12 cellular contexts compared by ENCODE assay signal in genomic region chr11:3130269-3131071, GRCh38. TPM values are rescaled to one million over a fixed set of nuclear protein-coding genes. Genes with fewer than 3 reads are reported as not detected.
DNase-seq lines count a peak whose midpoint lies in the region; ATAC-seq, FAIRE-seq and TF ChIP-seq lines count a peak whose summit lies in the region.
"Had no signal": no experiment of that assay in that cellular context is flagged by ENCODE, and none has a peak within 500 bp of the region (broad histone marks: within the 10 kb centered on the region; RNA-seq: fewer than 3 reads in every experiment).

No MANE protein-coding gene starts in this region.

- no peaks in the 10 kb centered on the region for H3K27me3 ChIP-seq in endodermal cell (ENCODE audit: control insufficient read depth, insufficient read depth, low read length, poor library complexity, severe bottlenecking)

- no peaks in the 10 kb centered on the region for H3K9me3 Mint-ChIP-seq in endodermal cell

- ATAC-seq in HG03565 (IDR thresholded peaks at IDR 0.05; ENCODE audit: unreplicated experiment) (no peak), HG02798 (IDR thresholded peaks at IDR 0.05; ENCODE audit: poor library complexity, unreplicated experiment) (no peak)

- H3K36me3 Mint-ChIP-seq in endodermal cell (ENCODE audit: low read depth) = no peaks in the 10 kb centered on the region

- intact Hi-C loops in posterior vena cava (cut with DNase I) = no loop called here

- no peaks in the 10 kb centered on the region for H3K36me3 ChIP-seq in endodermal cell (ENCODE audit: control insufficient read depth, insufficient read depth, low read length)

- peak; percentile 38 for DNase-seq in HT-29 (ENCODE audit: low spot score)
- peak; percentile 79 for DNase-seq in NCI-H2196 (lab: John Stamatoyannopoulos, UW; ENCODE audit: unreplicated experiment)
- peak; percentile 60 for DNase-seq in endodermal cell
- peak; percentile 66 for DNase-seq in posterior vena cava (ENCODE audit: low spot score)
- no peak for DNase-seq in urothelium cell line (ENCODE audit: low spot score)
- DNase-seq: activated T-cell treated with anti-CD3 and anti-CD28 coated beads, Interleukin-2, amount 50 U/mL, for 48 hours; IMR-90; kidney glomerular epithelial cell; occipital lobe had no signal

- no peak overlapping the region for H3K9ac ChIP-seq in endodermal cell (ENCODE audit: extremely low read depth, low read length, poor library complexity, severe bottlenecking)

- no peaks in the 10 kb centered on the region for H3K4me1 ChIP-seq in endodermal cell (ENCODE audit: control insufficient read depth, insufficient read depth, low read length)

- no peak overlapping the region for H3K4me3 Mint-ChIP-seq in endodermal cell

- WGBS in endodermal cell (ENCODE audit: insufficient coverage in 1 of 2, insufficient read length in 1 of 2), 2 experiments = 89 to 90% methylated on average over 9 to 14 of the region's 14 CpGs

- FAIRE-seq in urothelium cell line (lab: Jason Lieb, UNC) = no peak

- no peak overlapping the region for H3K4me3 ChIP-seq in endodermal cell (ENCODE audit: low read length)
- H3K4me3 ChIP-seq: thoracic aorta had no signal

- H3K27ac ChIP-seq in endodermal cell (ENCODE audit: low read depth, low read length) = no peak overlapping the region
- H3K27ac ChIP-seq: thoracic aorta had no signal

- H3K27ac Mint-ChIP-seq in endodermal cell = no peak overlapping the region

- no peaks in the 10 kb centered on the region for H3K4me1 Mint-ChIP-seq in endodermal cell

- TF ChIP-seq CTCF in endodermal cell (conservative IDR thresholded peaks at IDR 0.05) = no peak

- no peaks in the 10 kb centered on the region for H3K9me3 ChIP-seq in endodermal cell (ENCODE audit: control insufficient read depth, low read length)
- H3K9me3 ChIP-seq: thoracic aorta had no signal

- H3K27me3 Mint-ChIP-seq in endodermal cell (ENCODE audit: insufficient read depth) = peaks cover 34% of the 10 kb centered on the region

RNA-seq across cellular contexts. Expression of gene OSBPL5, which starts 34.6 kb away (rescaled TPM):
- 93.1 and 106 TPM in 2 replicates for total RNA-seq in HT-29 (2014; rRNA removed; shearing (Covaris generic))
- total RNA-seq in endodermal cell (1 to 10 TPM; 1.2 to 4.8 TPM), posterior vena cava (10 to 100 TPM; 61.2 to 84.0 TPM)
- 15.4 TPM for polyA plus RNA-seq in endodermal cell (2013, experiment 1 of 2)
- polyA plus RNA-seq in endodermal cell (2013, experiment 2 of 2) = 16.4 TPM

Comparison
In these comparisons a context has a peak if more than half of its experiments do, and no peak if none do; other contexts are left out.
1. RNA of gene OSBPL5, which starts 34.6 kb away (total RNA-seq): 93.1 to 106 TPM in HT-29 and 61.2 to 84.0 TPM in posterior vena cava; 1.2 to 4.8 TPM in endodermal cell; every median in the first group is over 10 times any median in the second.